1 cellular context compared by ENCODE assay signal in genomic region chr9:128162215-128163026, GRCh38.
A peak's percentile ranks its signal among the peaks of the same experiment; 100 is the strongest.
TF ChIP-seq lines count a peak whose summit lies in the region.

No MANE protein-coding gene starts in this region.

TF ChIP-seq in K562, 482 proteins besides CTCF, POLR2A, EP300 and RAD21 (continued from another document):
- TF ChIP-seq ZNF512 (tag; IDR thresholded peaks at IDR 0.05) = no peak
- TF ChIP-seq GTF3C2 (IDR thresholded peaks at IDR 0.05; ENCODE audit: borderline replicate concordance, extremely low read depth, insufficient read length) = no peak
- no peak for TF ChIP-seq ZNF232 (CRISPR knock-in tag; IDR thresholded peaks at IDR 0.05)
- 0 out of 2 replicates have a peak, but pooled peaks have one; percentile 10 for TF ChIP-seq HCFC1 (IDR thresholded peaks at IDR 0.05; ENCODE audit: low read depth, low read length)
- no peak for TF ChIP-seq TBP (optimal IDR thresholded peaks at IDR 0.05; ENCODE audit: low read depth, low read length)
- TF ChIP-seq ZBTB33 (CRISPR knock-in tag; IDR thresholded peaks at IDR 0.05) = no peak
- TF ChIP-seq ZNF41 (CRISPR knock-in tag; conservative IDR thresholded peaks at IDR 0.05) = no peak
- TF ChIP-seq ZFP1 (CRISPR knock-in tag; IDR thresholded peaks at IDR 0.05) = no peak
- no peak for TF ChIP-seq SMARCE1 (IDR thresholded peaks at IDR 0.05)
- no peak for TF ChIP-seq ZBTB12 (CRISPR knock-in tag; IDR thresholded peaks at IDR 0.05)
- TF ChIP-seq SMAD2 (IDR thresholded peaks at IDR 0.05; ENCODE audit: low read depth, low read length) = no peak
- TF ChIP-seq ZNF57 (CRISPR knock-in tag; IDR thresholded peaks at IDR 0.05) = no peak
- peak; percentile 49; the same call in 1 of the 2 replicates for TF ChIP-seq SUPT5H (IDR thresholded peaks at IDR 0.05)
- TF ChIP-seq ZNF695 (CRISPR knock-in tag; IDR thresholded peaks at IDR 0.05) = no peak
- no peak for TF ChIP-seq TAF7 (tag; IDR thresholded peaks at IDR 0.05)
- TF ChIP-seq ZNF23 (CRISPR knock-in tag; IDR thresholded peaks at IDR 0.05) = no peak
- no peak for TF ChIP-seq SPI1 (IDR thresholded peaks at IDR 0.05; ENCODE audit: borderline replicate concordance, low read depth, low read length)
- 0 out of 2 replicates have a peak, but pooled peaks have one; percentile 8 for TF ChIP-seq MAFK (IDR thresholded peaks at IDR 0.05; ENCODE audit: low read length)
- TF ChIP-seq ZFP36 (IDR thresholded peaks at IDR 0.05; ENCODE audit: low read depth, low read length, partially characterized antibody) = peak; percentile 97
- TF ChIP-seq ZNF436 (CRISPR knock-in tag; IDR thresholded peaks at IDR 0.05) = peak; percentile 66; the same call in 1 of the 2 replicates
- no peak for TF ChIP-seq ZNF507 (tag; conservative IDR thresholded peaks at IDR 0.05)
- no peak for TF ChIP-seq RAD51 (IDR thresholded peaks at IDR 0.05; ENCODE audit: borderline replicate concordance, low read depth)
- no peak for TF ChIP-seq ETS1 (conservative IDR thresholded peaks at IDR 0.05; ENCODE audit: control insufficient read depth, low read depth, low read length)
- TF ChIP-seq CHCHD3 (CRISPR knock-in tag; IDR thresholded peaks at IDR 0.05) = no peak
- peak; percentile 35 for TF ChIP-seq POLR2B (IDR thresholded peaks at IDR 0.05; ENCODE audit: low read depth, partially characterized antibody)
- no peak for TF ChIP-seq ZNF445 (CRISPR knock-in tag; IDR thresholded peaks at IDR 0.05; ENCODE audit: low read depth)
- TF ChIP-seq NR3C1 (CRISPR knock-in tag; IDR thresholded peaks at IDR 0.05) = no peak
- TF ChIP-seq SAFB (IDR thresholded peaks at IDR 0.05; ENCODE audit: borderline replicate concordance, low read depth, low read length) = no peak
TF ChIP-seq in K562: peak in this region for 15.
